ENCODE assay signal across 1 cellular context in genomic region chr11:66592457-66593302, GRCh38.
TF ChIP-seq lines count a peak whose summit lies in the region.

Gene CCDC87 (minus strand): TSS chr11:66593063. CDS start chr11:66593015, 48 bp downstream.
A gene with protein sequence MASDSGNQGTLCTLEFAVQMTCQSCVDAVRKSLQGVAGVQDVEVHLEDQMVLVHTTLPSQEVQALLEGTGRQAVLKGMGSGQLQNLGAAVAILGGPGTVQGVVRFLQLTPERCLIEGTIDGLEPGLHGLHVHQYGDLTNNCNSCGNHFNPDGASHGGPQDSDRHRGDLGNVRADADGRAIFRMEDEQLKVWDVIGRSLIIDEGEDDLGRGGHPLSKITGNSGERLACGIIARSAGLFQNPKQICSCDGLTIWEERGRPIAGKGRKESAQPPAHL (plus strand): TSS chr11:66593185. CDS start chr11:66593262, 77 bp downstream.

TF ChIP-seq in HepG2, 621 proteins besides CTCF, POLR2A, EP300 and RAD21 (continued from another document and continues in another):
- TF ChIP-seq, protein P1, sequence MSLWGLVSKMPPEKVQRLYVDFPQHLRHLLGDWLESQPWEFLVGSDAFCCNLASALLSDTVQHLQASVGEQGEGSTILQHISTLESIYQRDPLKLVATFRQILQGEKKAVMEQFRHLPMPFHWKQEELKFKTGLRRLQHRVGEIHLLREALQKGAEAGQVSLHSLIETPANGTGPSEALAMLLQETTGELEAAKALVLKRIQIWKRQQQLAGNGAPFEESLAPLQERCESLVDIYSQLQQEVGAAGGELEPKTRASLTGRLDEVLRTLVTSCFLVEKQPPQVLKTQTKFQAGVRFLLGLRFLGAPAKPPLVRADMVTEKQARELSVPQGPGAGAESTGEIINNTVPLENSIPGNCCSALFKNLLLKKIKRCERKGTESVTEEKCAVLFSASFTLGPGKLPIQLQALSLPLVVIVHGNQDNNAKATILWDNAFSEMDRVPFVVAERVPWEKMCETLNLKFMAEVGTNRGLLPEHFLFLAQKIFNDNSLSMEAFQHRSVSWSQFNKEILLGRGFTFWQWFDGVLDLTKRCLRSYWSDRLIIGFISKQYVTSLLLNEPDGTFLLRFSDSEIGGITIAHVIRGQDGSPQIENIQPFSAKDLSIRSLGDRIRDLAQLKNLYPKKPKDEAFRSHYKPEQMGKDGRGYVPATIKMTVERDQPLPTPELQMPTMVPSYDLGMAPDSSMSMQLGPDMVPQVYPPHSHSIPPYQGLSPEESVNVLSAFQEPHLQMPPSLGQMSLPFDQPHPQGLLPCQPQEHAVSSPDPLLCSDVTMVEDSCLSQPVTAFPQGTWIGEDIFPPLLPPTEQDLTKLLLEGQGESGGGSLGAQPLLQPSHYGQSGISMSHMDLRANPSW (CRISPR knock-in tag; IDR thresholded peaks at IDR 0.05; ENCODE audit: borderline replicate concordance), result no peak
- no peak for TF ChIP-seq TEAD3 (CRISPR knock-in tag; optimal IDR thresholded peaks at IDR 0.05; ENCODE audit: borderline replicate concordance)
- peak; percentile 59; the same call in 1 of the 2 replicates for TF ChIP-seq ZNF639 (CRISPR knock-in tag; conservative IDR thresholded peaks at IDR 0.05)
- peak; percentile 69 for TF ChIP-seq ZNF768 (CRISPR knock-in tag; IDR thresholded peaks at IDR 0.05)
- peak; percentile 84 for TF ChIP-seq XRCC5 (optimal IDR thresholded peaks at IDR 0.05; ENCODE audit: low read length)
- TF ChIP-seq SAP130 (CRISPR knock-in tag; IDR thresholded peaks at IDR 0.05; ENCODE audit: low read depth), result peak; percentile 94
- TF ChIP-seq SRSF1 (optimal IDR thresholded peaks at IDR 0.05; ENCODE audit: low read depth, low read length), result no peak
- TF ChIP-seq, protein P2, sequence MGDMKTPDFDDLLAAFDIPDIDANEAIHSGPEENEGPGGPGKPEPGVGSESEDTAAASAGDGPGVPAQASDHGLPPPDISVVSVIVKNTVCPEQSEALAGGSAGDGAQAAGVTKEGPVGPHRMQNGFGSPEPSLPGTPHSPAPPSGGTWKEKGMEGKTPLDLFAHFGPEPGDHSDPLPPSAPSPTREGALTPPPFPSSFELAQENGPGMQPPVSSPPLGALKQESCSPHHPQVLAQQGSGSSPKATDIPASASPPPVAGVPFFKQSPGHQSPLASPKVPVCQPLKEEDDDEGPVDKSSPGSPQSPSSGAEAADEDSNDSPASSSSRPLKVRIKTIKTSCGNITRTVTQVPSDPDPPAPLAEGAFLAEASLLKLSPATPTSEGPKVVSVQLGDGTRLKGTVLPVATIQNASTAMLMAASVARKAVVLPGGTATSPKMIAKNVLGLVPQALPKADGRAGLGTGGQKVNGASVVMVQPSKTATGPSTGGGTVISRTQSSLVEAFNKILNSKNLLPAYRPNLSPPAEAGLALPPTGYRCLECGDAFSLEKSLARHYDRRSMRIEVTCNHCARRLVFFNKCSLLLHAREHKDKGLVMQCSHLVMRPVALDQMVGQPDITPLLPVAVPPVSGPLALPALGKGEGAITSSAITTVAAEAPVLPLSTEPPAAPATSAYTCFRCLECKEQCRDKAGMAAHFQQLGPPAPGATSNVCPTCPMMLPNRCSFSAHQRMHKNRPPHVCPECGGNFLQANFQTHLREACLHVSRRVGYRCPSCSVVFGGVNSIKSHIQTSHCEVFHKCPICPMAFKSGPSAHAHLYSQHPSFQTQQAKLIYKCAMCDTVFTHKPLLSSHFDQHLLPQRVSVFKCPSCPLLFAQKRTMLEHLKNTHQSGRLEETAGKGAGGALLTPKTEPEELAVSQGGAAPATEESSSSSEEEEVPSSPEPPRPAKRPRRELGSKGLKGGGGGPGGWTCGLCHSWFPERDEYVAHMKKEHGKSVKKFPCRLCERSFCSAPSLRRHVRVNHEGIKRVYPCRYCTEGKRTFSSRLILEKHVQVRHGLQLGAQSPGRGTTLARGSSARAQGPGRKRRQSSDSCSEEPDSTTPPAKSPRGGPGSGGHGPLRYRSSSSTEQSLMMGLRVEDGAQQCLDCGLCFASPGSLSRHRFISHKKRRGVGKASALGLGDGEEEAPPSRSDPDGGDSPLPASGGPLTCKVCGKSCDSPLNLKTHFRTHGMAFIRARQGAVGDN (CRISPR knock-in tag; IDR thresholded peaks at IDR 0.05), result peak; percentile 99
- peak; percentile 93 for TF ChIP-seq ZNF317 (CRISPR knock-in tag; IDR thresholded peaks at IDR 0.05)
- TF ChIP-seq ZNF883 (CRISPR knock-in tag; IDR thresholded peaks at IDR 0.05; ENCODE audit: not compliant biosample characterization), result peak; percentile 39
- TF ChIP-seq MED13 (CRISPR knock-in tag; IDR thresholded peaks at IDR 0.05), result peak; percentile 83; the same call in 1 of the 2 replicates
- peak; percentile 87 for TF ChIP-seq ZNF607 (CRISPR knock-in tag; IDR thresholded peaks at IDR 0.05; ENCODE audit: borderline replicate concordance)
- peak; percentile 61 for TF ChIP-seq ELF1 (CRISPR knock-in tag; IDR thresholded peaks at IDR 0.05)
- peak; percentile 89 for TF ChIP-seq TBX2 (CRISPR knock-in tag; IDR thresholded peaks at IDR 0.05; ENCODE audit: borderline replicate concordance)
- TF ChIP-seq RAD51 (IDR thresholded peaks at IDR 0.05; ENCODE audit: borderline replicate concordance), result no peak
- TF ChIP-seq, protein P3, sequence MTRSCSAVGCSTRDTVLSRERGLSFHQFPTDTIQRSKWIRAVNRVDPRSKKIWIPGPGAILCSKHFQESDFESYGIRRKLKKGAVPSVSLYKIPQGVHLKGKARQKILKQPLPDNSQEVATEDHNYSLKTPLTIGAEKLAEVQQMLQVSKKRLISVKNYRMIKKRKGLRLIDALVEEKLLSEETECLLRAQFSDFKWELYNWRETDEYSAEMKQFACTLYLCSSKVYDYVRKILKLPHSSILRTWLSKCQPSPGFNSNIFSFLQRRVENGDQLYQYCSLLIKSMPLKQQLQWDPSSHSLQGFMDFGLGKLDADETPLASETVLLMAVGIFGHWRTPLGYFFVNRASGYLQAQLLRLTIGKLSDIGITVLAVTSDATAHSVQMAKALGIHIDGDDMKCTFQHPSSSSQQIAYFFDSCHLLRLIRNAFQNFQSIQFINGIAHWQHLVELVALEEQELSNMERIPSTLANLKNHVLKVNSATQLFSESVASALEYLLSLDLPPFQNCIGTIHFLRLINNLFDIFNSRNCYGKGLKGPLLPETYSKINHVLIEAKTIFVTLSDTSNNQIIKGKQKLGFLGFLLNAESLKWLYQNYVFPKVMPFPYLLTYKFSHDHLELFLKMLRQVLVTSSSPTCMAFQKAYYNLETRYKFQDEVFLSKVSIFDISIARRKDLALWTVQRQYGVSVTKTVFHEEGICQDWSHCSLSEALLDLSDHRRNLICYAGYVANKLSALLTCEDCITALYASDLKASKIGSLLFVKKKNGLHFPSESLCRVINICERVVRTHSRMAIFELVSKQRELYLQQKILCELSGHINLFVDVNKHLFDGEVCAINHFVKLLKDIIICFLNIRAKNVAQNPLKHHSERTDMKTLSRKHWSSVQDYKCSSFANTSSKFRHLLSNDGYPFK (CRISPR knock-in tag; IDR thresholded peaks at IDR 0.05; ENCODE audit: borderline replicate concordance), result peak; percentile 62; the same call in 1 of the 2 replicates
- peak; percentile 40; the same call in 1 of the 2 replicates for TF ChIP-seq YEATS4 (CRISPR knock-in tag; IDR thresholded peaks at IDR 0.05; ENCODE audit: borderline replicate concordance)
- peak in 1 of 2 experiments; percentile 83; a peak in 2 of 4 replicates for TF ChIP-seq KLF16 (CRISPR knock-in tag; IDR thresholded peaks at IDR 0.05)
- TF ChIP-seq RARG (CRISPR knock-in tag; IDR thresholded peaks at IDR 0.05; ENCODE audit: low read depth), result 0 out of 2 replicates have a peak, but pooled peaks have one; percentile 16
- no peak for TF ChIP-seq RORA (CRISPR knock-in tag; IDR thresholded peaks at IDR 0.05)
- TF ChIP-seq, protein P4, sequence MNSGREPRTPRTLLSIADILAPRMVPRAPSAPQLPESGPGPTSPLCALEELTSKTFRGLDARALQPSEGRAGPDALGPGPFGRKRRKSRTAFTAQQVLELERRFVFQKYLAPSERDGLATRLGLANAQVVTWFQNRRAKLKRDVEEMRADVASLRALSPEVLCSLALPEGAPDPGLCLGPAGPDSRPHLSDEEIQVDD (CRISPR knock-in tag; IDR thresholded peaks at IDR 0.05; ENCODE audit: borderline replicate concordance), result no peak
- TF ChIP-seq ZUFSP (CRISPR knock-in tag; IDR thresholded peaks at IDR 0.05; ENCODE audit: borderline replicate concordance), result no peak
- no peak for TF ChIP-seq ZNF530 (CRISPR knock-in tag; IDR thresholded peaks at IDR 0.05; ENCODE audit: low read depth)
- TF ChIP-seq MTA1 (CRISPR knock-in tag; IDR thresholded peaks at IDR 0.05; ENCODE audit: borderline replicate concordance), result no peak
- no peak for TF ChIP-seq SIX1 (CRISPR knock-in tag; IDR thresholded peaks at IDR 0.05; ENCODE audit: borderline replicate concordance)
- no peak for TF ChIP-seq FOXK2 (IDR thresholded peaks at IDR 0.05)
- TF ChIP-seq ZNF75D (CRISPR knock-in tag; IDR thresholded peaks at IDR 0.05; ENCODE audit: borderline replicate concordance), result no peak
- peak; percentile 88 for TF ChIP-seq HDAC2 (CRISPR knock-in tag; IDR thresholded peaks at IDR 0.05)
- TF ChIP-seq, protein P5, sequence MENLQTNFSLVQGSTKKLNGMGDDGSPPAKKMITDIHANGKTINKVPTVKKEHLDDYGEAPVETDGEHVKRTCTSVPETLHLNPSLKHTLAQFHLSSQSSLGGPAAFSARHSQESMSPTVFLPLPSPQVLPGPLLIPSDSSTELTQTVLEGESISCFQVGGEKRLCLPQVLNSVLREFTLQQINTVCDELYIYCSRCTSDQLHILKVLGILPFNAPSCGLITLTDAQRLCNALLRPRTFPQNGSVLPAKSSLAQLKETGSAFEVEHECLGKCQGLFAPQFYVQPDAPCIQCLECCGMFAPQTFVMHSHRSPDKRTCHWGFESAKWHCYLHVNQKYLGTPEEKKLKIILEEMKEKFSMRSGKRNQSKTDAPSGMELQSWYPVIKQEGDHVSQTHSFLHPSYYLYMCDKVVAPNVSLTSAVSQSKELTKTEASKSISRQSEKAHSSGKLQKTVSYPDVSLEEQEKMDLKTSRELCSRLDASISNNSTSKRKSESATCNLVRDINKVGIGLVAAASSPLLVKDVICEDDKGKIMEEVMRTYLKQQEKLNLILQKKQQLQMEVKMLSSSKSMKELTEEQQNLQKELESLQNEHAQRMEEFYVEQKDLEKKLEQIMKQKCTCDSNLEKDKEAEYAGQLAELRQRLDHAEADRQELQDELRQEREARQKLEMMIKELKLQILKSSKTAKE (CRISPR knock-in tag; IDR thresholded peaks at IDR 0.05; ENCODE audit: borderline replicate concordance), result 0 out of 2 replicates have a peak, but pooled peaks have one; percentile 23
- TF ChIP-seq BCLAF1 (IDR thresholded peaks at IDR 0.05), result no peak
- TF ChIP-seq ZFAT (CRISPR knock-in tag; conservative IDR thresholded peaks at IDR 0.05), result no peak
- peak; percentile 91 for TF ChIP-seq HNF1B (CRISPR knock-in tag; IDR thresholded peaks at IDR 0.05)
